1 cellular context compared by ENCODE assay signal in the genomic region with DNA sequence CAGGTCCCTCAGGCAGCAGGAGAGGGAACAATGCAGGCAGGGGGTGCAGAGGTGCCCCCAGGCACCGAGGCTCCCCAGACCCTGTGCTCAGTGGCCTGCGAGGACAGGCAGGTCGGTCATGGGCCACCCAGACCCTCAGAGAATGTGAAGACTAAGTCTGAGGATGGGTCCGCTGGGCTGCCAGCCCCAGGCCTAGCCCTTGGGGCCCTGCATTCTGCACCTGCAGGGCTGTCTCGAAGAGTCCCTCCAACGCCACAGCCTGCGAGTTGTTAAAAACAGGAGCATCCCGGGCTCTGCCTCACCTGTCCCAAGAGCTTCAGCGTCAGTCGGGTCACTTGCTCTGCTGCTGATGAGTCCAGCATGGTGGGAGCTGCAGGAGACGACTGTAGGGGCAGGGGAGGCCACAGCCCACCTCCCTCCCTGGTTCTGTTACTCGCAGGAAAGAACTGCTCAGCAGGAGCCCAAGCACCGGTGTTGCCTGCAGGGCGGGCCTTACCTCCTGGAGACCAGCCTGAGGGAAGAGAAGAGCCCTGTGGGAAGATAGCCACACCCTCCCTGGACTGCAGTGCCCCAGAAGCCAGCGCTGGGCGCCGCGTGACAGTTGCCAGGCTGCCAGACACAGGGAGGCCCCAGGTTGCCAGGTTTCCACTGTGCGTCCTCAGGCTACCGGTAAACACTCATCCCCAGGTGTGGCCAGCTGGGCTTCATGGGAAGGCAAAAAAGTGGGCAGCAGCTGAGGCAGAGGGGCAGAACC.
A peak's percentile ranks its signal among the peaks of the same experiment; 100 is the strongest.
TF ChIP-seq lines count a peak whose summit lies in the region.

No MANE protein-coding gene starts in this region.

TF ChIP-seq in HCT116, 20 proteins besides CTCF, POLR2A, EP300 and RAD21:
- TF ChIP-seq REST (IDR thresholded peaks at IDR 0.05; ENCODE audit: low read depth) (no peak), POLR2AphosphoS5 (IDR thresholded peaks at IDR 0.05; ENCODE audit: low read depth, low read length) (peak; percentile 31; the same call in 1 of the 2 replicates)
TF ChIP-seq in HCT116: peak in this region for 1.
